ENCODE assay signal across 11 cellular contexts in genomic region chr3:127144631-127145030, GRCh38. TPM values are rescaled to one million over a fixed set of nuclear protein-coding genes. Genes with fewer than 3 reads are reported as not detected.
"Had no signal": no experiment of that assay in that cellular context is flagged by ENCODE, and none has a peak within 500 bp of the region (broad histone marks: within the 10 kb centered on the region; RNA-seq: fewer than 3 reads in every experiment).

No MANE protein-coding gene starts in this region.

- H3K9me3 ChIP-seq: HAP-1 had no signal

- H3K9ac ChIP-seq: GM23248 had no signal

- H3K27ac Mint-ChIP-seq: HFFc6 had no signal

- H3K4me3 Mint-ChIP-seq: HFFc6 had no signal

- H3K36me3 ChIP-seq: HAP-1 had no signal

- H3K4me3 ChIP-seq: GM23248, HAP-1, K562 had no signal

- FAIRE-seq: K562 had no signal

- H3K4me1 ChIP-seq: HAP-1 had no signal

- H3K27ac ChIP-seq: GM23248, HL-60 had no signal

- H2AFZ ChIP-seq: GM23248 had no signal

- H3K9me3 Mint-ChIP-seq: HFFc6 had no signal

- DNase-seq: GM23248, GOT3, H7, HFFc6, IMR-90, KG1 had no signal

RNA-seq across cellular contexts. Expression of gene PRR23E, which starts 48.3 kb away (rescaled TPM):
- total RNA-seq: GM23248, H4, H7, HFFc6, HT1080, IMR-90, K562 had no signal
- polyA plus RNA-seq: GM23248, IMR-90, K562 had no signal
